14 cellular contexts compared by ENCODE assay signal in genomic region chr12:53505086-53505485, GRCh38. TPM values are rescaled to one million over a fixed set of nuclear protein-coding genes. Genes with fewer than 3 reads are reported as not detected.
DNase-seq lines count a peak whose midpoint lies in the region; ATAC-seq and TF ChIP-seq lines count a peak whose summit lies in the region.
"Had no signal": no experiment of that assay in that cellular context is flagged by ENCODE, and none has a peak within 500 bp of the region (broad histone marks: within the 10 kb centered on the region; RNA-seq: fewer than 3 reads in every experiment).

No MANE protein-coding gene starts in this region.

- TF ChIP-seq CTCF in cardiac fibroblast (IDR thresholded peaks at IDR 0.05; ENCODE audit: low read depth, low read length) = no peak
- no peak for TF ChIP-seq CTCF in neural crest cell (conservative IDR thresholded peaks at IDR 0.05)
- TF ChIP-seq CTCF in left lung (IDR thresholded peaks at IDR 0.05) = no peak

- no peak overlapping the region for H3K27ac Mint-ChIP-seq in neural crest cell (ENCODE audit: unreplicated experiment)
- H3K27ac Mint-ChIP-seq in activated naive CD8-positive, alpha-beta T cell treated with anti-CD3 and anti-CD28 coated beads, Interleukin-2, amount 50 U/mL, for 24 hours = no peak overlapping the region
- H3K27ac Mint-ChIP-seq: memory B cell had no signal

- peaks cover 15% of the 10 kb centered on the region for H3K4me1 Mint-ChIP-seq in neural crest cell
- H3K4me1 Mint-ChIP-seq in activated naive CD8-positive, alpha-beta T cell treated with anti-CD3 and anti-CD28 coated beads, Interleukin-2, amount 50 U/mL, for 24 hours = peaks cover 21% of the 10 kb centered on the region

- ATAC-seq in HG03025 (IDR thresholded peaks at IDR 0.05; ENCODE audit: low FRiP score, unreplicated experiment) = no peak
- ATAC-seq in left lung = no peak
- no peak for ATAC-seq in activated naive CD8-positive, alpha-beta T cell treated with anti-CD3 and anti-CD28 coated beads, Interleukin-2, amount 50 U/mL, for 24 hours
- no peak for ATAC-seq in HG03378 (IDR thresholded peaks at IDR 0.05; ENCODE audit: unreplicated experiment)

- DNase-seq in AG08396 (ENCODE audit: low spot score) (peak; percentile 55), GOT3 (lab: John Stamatoyannopoulos, UW) (peak; percentile 67), cardiac fibroblast (ENCODE audit: low read depth in 2 of 2) (peak; percentile 58 to 79), neural crest cell (ENCODE audit: low read depth, low spot score) (no peak), left lung (no peak)
- no peak for DNase-seq in activated naive CD8-positive, alpha-beta T cell treated with anti-CD3 and anti-CD28 coated beads, Interleukin-2, amount 50 U/mL, for 24 hours
- DNase-seq: NCI-H1105 treated with DMSO at 0.1 percent for 48 hours had no signal

- peak overlapping the region in 1 of 2 donors; percentile 13 for H3K27ac ChIP-seq in left lung

- H3K27me3 ChIP-seq in left lung = no peaks in the 10 kb centered on the region
- H3K27me3 ChIP-seq: sigmoid colon had no signal

- intact Hi-C loops in left lung (cut with DNase I) = loop anchor here in 1 of 2 donors (10.0 kb wide), 1 partner anchor 180 kb away; the partner anchor contains the start of gene AAAS

- H3K9me3 ChIP-seq in left lung = no peaks in the 10 kb centered on the region
- H3K9me3 ChIP-seq: sigmoid colon had no signal

- H3K36me3 Mint-ChIP-seq in neural crest cell (ENCODE audit: low read depth) = no peaks in the 10 kb centered on the region
- H3K36me3 Mint-ChIP-seq in activated naive CD8-positive, alpha-beta T cell treated with anti-CD3 and anti-CD28 coated beads, Interleukin-2, amount 50 U/mL, for 24 hours (ENCODE audit: low read depth) = peaks cover 7% of the 10 kb centered on the region

- peaks cover 0 to 46% of the 10 kb centered on the region in 2 donors for H3K36me3 ChIP-seq in left lung

- peaks cover 20 to 39% of the 10 kb centered on the region in 2 donors for H3K4me1 ChIP-seq in left lung

- H3K4me3 Mint-ChIP-seq in neural crest cell = peak overlapping the region; percentile 64
- no peak overlapping the region for H3K4me3 Mint-ChIP-seq in activated naive CD8-positive, alpha-beta T cell treated with anti-CD3 and anti-CD28 coated beads, Interleukin-2, amount 50 U/mL, for 24 hours
- H3K4me3 Mint-ChIP-seq: memory B cell had no signal

- H3K9me3 Mint-ChIP-seq in neural crest cell = no peaks in the 10 kb centered on the region
- H3K9me3 Mint-ChIP-seq in activated naive CD8-positive, alpha-beta T cell treated with anti-CD3 and anti-CD28 coated beads, Interleukin-2, amount 50 U/mL, for 24 hours = no peaks in the 10 kb centered on the region
- H3K9me3 Mint-ChIP-seq: memory B cell had no signal

- peaks cover 4% of the 10 kb centered on the region for H3K27me3 Mint-ChIP-seq in neural crest cell (ENCODE audit: low read depth)
- peaks cover 1% of the 10 kb centered on the region for H3K27me3 Mint-ChIP-seq in activated naive CD8-positive, alpha-beta T cell treated with anti-CD3 and anti-CD28 coated beads, Interleukin-2, amount 50 U/mL, for 24 hours
- H3K27me3 Mint-ChIP-seq: memory B cell had no signal

- H3K4me3 ChIP-seq in cardiac fibroblast (replicated peaks in 1 of 2; ENCODE audit: low read depth in 2 of 2, low read length in 2 of 2) = no peak overlapping the region
- no peak overlapping the region for H3K4me3 ChIP-seq in left lung
- H3K4me3 ChIP-seq: sigmoid colon had no signal

RNA-seq across cellular contexts. Expression of gene NPFF, which starts 2.2 kb away (rescaled TPM):
- total RNA-seq in neural crest cell = 0.73 TPM in 1 of 2 replicates, not detected in the other
- total RNA-seq in left lung = not detected
- total RNA-seq: activated CD8-positive, alpha-beta memory T cell treated with anti-CD3 and anti-CD28 coated beads for 36 hours; bronchial epithelial cell; sigmoid colon; T-helper 1 cell treated with Interleukin-12 subunit alpha and Interleukin-12 subunit beta and Interleukin-4 antibody, amounts not matched to agents 30 ng/mL and 1 ng/mL, for 36 hours had no signal

RNA-seq across cellular contexts. Expression of gene TARBP2, which starts 4.0 kb away (rescaled TPM):
- total RNA-seq in neural crest cell = 66.6 and 73.1 TPM in 2 replicates
- total RNA-seq in left lung = 10 to 100 TPM; 35.6 to 39.9 TPM

RNA-seq across cellular contexts. Expression of gene MAP3K12, which starts 5.8 kb away (rescaled TPM):
- 32.9 and 33.0 TPM in 2 replicates for total RNA-seq in neural crest cell
- 10 to 100 TPM; 19.9 to 24.2 TPM for total RNA-seq in left lung

RNA-seq across cellular contexts. Expression of gene PCBP2, which starts 53.2 kb away (rescaled TPM):
- total RNA-seq in neural crest cell (1,351 and 1,375 TPM in 2 replicates), left lung (100 to 1,000 TPM; 634 to 679 TPM)

Comparison
In these comparisons a context has a peak if more than half of its experiments do, and no peak if none do; other contexts are left out.
1. DNase-seq: peak in AG08396 (single experiment), GOT3 (single experiment) and cardiac fibroblast (2 of 2); none in neural crest cell (single experiment), left lung (0 of 2) and activated naive CD8-positive, alpha-beta T cell treated with anti-CD3 and anti-CD28 coated beads, Interleukin-2, amount 50 U/mL, for 24 hours (single experiment).